ENCODE assay signal across 8 cellular contexts in the genomic region with DNA sequence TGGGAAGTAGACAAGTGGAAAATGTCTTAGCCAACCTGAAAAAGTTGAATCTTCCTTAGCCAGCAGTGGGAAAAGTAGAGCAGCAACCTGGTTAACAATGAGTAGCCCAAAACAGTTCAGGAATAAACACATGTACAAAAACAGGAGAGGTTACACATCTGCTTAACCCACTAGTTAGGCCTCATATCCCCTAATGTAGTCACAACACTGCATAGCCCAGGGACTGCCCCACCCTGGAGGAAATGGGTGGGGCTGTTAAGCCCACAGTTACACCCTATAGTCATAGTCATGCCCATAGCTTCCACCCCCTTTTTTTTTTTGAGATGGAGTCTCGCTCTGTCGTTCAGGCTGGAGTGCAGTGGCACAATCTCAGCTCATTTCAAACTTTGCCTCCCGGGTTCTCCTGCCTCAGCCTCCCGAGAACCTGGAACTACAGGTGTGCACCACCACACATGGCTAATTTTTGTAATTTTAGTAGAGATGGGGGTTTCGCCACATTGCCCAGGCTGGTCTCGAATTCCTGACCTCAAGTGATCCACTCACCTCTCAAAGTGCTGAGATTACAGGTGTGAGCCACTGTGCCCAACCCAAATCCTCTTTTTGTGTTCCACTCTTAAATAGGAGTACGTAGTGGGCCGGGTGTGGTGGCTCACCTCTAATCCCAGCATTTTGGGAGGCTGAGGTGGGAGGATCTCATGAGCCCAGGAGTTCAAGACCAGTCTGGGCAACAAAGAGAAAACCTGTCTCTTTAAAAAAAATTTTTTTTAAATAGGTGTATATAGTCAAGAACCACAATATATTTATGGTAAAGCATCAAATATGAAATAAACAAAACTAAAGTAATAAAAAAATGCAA. TPM values are rescaled to one million over a fixed set of nuclear protein-coding genes. Genes with fewer than 3 reads are reported as not detected.
DNase-seq lines count a peak whose midpoint lies in the region; ATAC-seq lines count a peak whose summit lies in the region.

No MANE protein-coding gene starts in this region.

- DNase-seq in EL = peak; percentile 72
- peak; percentile 53 for DNase-seq in M059J (ENCODE audit: low read depth)
- peak; percentile 69 for DNase-seq in activated CD8-positive, alpha-beta memory T cell treated with anti-CD3 and anti-CD28 coated beads, Interleukin-2, amount 50 U/mL, for 4 hours
- peak; percentile 73 for DNase-seq in germinal center (ENCODE audit: low spot score)
- peak; percentile 46 for DNase-seq in stimulated activated CD8-positive, alpha-beta memory T cell treated with anti-CD3 and anti-CD28 coated beads, Interleukin-12 subunit alpha, Interleukin-12 subunit beta, amount 100 ng/mL, for 1 hour (ENCODE audit: low read depth)
- no peak for DNase-seq in HPDE6-E6E7 (ENCODE audit: extremely low spot score)
- DNase-seq in NCI-H1417 (lab: John Stamatoyannopoulos, UW) = no peak

- peak; percentile 63 for ATAC-seq in GM21717 (IDR thresholded peaks at IDR 0.05; ENCODE audit: unreplicated experiment)

RNA-seq across cellular contexts. Expression of gene ILRUN, which starts 24.5 kb away (rescaled TPM):
- total RNA-seq in M059J (2014; rRNA removed; shearing (Covaris generic)) = 74.6 and 82.9 TPM in 2 replicates

Comparison
In these comparisons a context has a peak if more than half of its experiments do, and no peak if none do; other contexts are left out.
1. DNase-seq: peak in EL (single experiment), M059J (single experiment), activated CD8-positive, alpha-beta memory T cell treated with anti-CD3 and anti-CD28 coated beads, Interleukin-2, amount 50 U/mL, for 4 hours (single experiment), germinal center (single experiment) and stimulated activated CD8-positive, alpha-beta memory T cell treated with anti-CD3 and anti-CD28 coated beads, Interleukin-12 subunit alpha, Interleukin-12 subunit beta, amount 100 ng/mL, for 1 hour (single experiment); none in HPDE6-E6E7 (single experiment) and NCI-H1417 (0 of 3).